In genomic region chr3:157810924-157811718, GRCh38 we compare ENCODE assay signal across 1 cellular context.
A peak's percentile ranks its signal among the peaks of the same experiment; 100 is the strongest.
TF ChIP-seq lines count a peak whose summit lies in the region.

No MANE protein-coding gene starts in this region.

TF ChIP-seq in SK-N-SH treated with all-trans-retinoic acid at 6 μM for 48 hours, 23 proteins besides CTCF, POLR2A, EP300 and RAD21 (continued from another document):
- TF ChIP-seq BACH2 (CRISPR knock-in tag; IDR thresholded peaks at IDR 0.05; ENCODE audit: borderline replicate concordance) (no peak), CSDC2 (CRISPR knock-in tag; IDR thresholded peaks at IDR 0.05) (no peak), CSRNP3 (CRISPR knock-in tag; IDR thresholded peaks at IDR 0.05) (0 out of 2 replicates have a peak, but pooled peaks have one; percentile 64), ISL1 (CRISPR knock-in tag; IDR thresholded peaks at IDR 0.05) (peak; percentile 96), RARB (CRISPR knock-in tag; IDR thresholded peaks at IDR 0.05) (no peak)
